In genomic region chr4:132838244-132838643, GRCh38 we compare ENCODE assay signal across 34 cellular contexts.
"Had no signal": no experiment of that assay in that cellular context is flagged by ENCODE, and none has a peak within 500 bp of the region (broad histone marks: within the 10 kb centered on the region; RNA-seq: fewer than 3 reads in every experiment).

No MANE protein-coding gene starts in this region.

- DNase-seq: Karpas-422, Kasumi-1, MG63, MM.1S, MV-4-11, NCI-H1048, NCI-H1092, NCI-H1092 treated with DMSO at 0.1 percent for 48 hours, NCI-H1105, NCI-H1105 treated with DMSO at 0.1 percent for 48 hours, NCI-H1417, NCI-H1417 treated with DMSO at 0.1 percent for 48 hours, NCI-H1436, NCI-H1436 treated with DMSO at 0.1 percent for 48 hours, NCI-H146, NCI-H1694, NCI-H1694 treated with DMSO at 0.1 percent for 48 hours, NCI-H187, NCI-H187 treated with DMSO at 0.1 percent for 48 hours, NCI-H1930, NCI-H2029, NCI-H2029 treated with DMSO at 0.1 percent for 48 hours, NCI-H2081, NCI-H2081 treated with DMSO at 0.1 percent for 48 hours, NCI-H2107, NCI-H2171, NCI-H2171 treated with DMSO at 0.1 percent for 48 hours, NCI-H2227 treated with DMSO at 0.1 percent for 48 hours, NCI-H226, NCI-H345, NCI-H446, NCI-H446 treated with DMSO at 0.1 percent for 48 hours, NCI-H510A had no signal

- H3K4me3 ChIP-seq: MG63 had no signal

- H3K9me3 ChIP-seq: MG63 had no signal

- H3K27me3 ChIP-seq: MG63 had no signal

- H3K9ac ChIP-seq: KMS-11 had no signal

- H3K36me3 ChIP-seq: MG63 had no signal

- H3K27ac ChIP-seq: KMS-11 had no signal

- H3K4me2 ChIP-seq: KMS-11 had no signal
